Comparison of ENCODE assay signal across 15 cellular contexts in genomic region chr5:178368278-178368677, GRCh38.
"Had no signal": no experiment of that assay in that cellular context is flagged by ENCODE, and none has a peak within 500 bp of the region (broad histone marks: within the 10 kb centered on the region; RNA-seq: fewer than 3 reads in every experiment).

No MANE protein-coding gene starts in this region.

- DNase-seq: activated B cell treated with CpG ODN at 0.5 μM for 24 hours; activated CD4-positive, alpha-beta T cell treated with anti-CD3 and anti-CD28 coated beads for 48 hours; activated naive CD4-positive, alpha-beta T cell treated with Interleukin-2 at 50 U/mL for 16 hours; dorsolateral prefrontal cortex; endodermal cell; left colon; midbrain; retina; T-helper 17 cell had no signal

- H3K4me3 ChIP-seq: dorsolateral prefrontal cortex, gastroesophageal sphincter, lung had no signal

- H3K27ac Mint-ChIP-seq: activated B cell treated with CpG ODN at 0.5 μM for 24 hours; activated T-helper 1 cell treated with anti-CD3 and anti-CD28 coated beads, Interleukin-12 subunit alpha, Interleukin-12 subunit beta, Interleukin-2, Interleukin-4 antibody, amounts not matched to agents 30 ng/mL and 10 ng/mL and 1 ng/mL, durations not matched to agents 14 hours and 24 hours and 36 hours; endodermal cell; stimulated activated memory B cell treated with anti-CD40 and anti-IgM and Interleukin-4, amounts not matched to agents 10 μg/mL and 1 μg/mL and 100 μg/mL, for 72 hours; T-helper 17 cell had no signal

- H3K4me1 Mint-ChIP-seq: activated B cell treated with CpG ODN at 0.5 μM for 24 hours; stimulated activated memory B cell treated with anti-CD40 and anti-IgM and Interleukin-4, amounts not matched to agents 10 μg/mL and 1 μg/mL and 100 μg/mL, for 72 hours; T-helper 17 cell had no signal

- H3K36me3 ChIP-seq: gastroesophageal sphincter, neutrophil had no signal

- H3K9me3 ChIP-seq: gastroesophageal sphincter, neutrophil had no signal

- H3K36me3 Mint-ChIP-seq: stimulated activated memory B cell treated with anti-CD40 and anti-IgM and Interleukin-4, amounts not matched to agents 10 μg/mL and 1 μg/mL and 100 μg/mL, for 72 hours had no signal

- H3K27me3 ChIP-seq: dorsolateral prefrontal cortex, neutrophil had no signal

- FAIRE-seq: TTC549 had no signal

- H3K9me3 Mint-ChIP-seq: activated T-helper 1 cell treated with anti-CD3 and anti-CD28 coated beads, Interleukin-12 subunit alpha, Interleukin-12 subunit beta, Interleukin-2, Interleukin-4 antibody, amounts not matched to agents 30 ng/mL and 10 ng/mL and 1 ng/mL, durations not matched to agents 14 hours and 24 hours and 36 hours had no signal

- H3K4me3 Mint-ChIP-seq: activated B cell treated with CpG ODN at 0.5 μM for 24 hours; activated T-helper 1 cell treated with anti-CD3 and anti-CD28 coated beads, Interleukin-12 subunit alpha, Interleukin-12 subunit beta, Interleukin-2, Interleukin-4 antibody, amounts not matched to agents 30 ng/mL and 10 ng/mL and 1 ng/mL, durations not matched to agents 14 hours and 24 hours and 36 hours; endodermal cell; stimulated activated memory B cell treated with anti-CD40 and anti-IgM and Interleukin-4, amounts not matched to agents 10 μg/mL and 1 μg/mL and 100 μg/mL, for 72 hours; T-helper 17 cell had no signal

- H3K27ac ChIP-seq: dorsolateral prefrontal cortex, gastroesophageal sphincter, neutrophil had no signal

- ATAC-seq: gastroesophageal sphincter; left colon; stimulated activated memory B cell treated with anti-CD40 and anti-IgM and Interleukin-4, amounts not matched to agents 10 μg/mL and 1 μg/mL and 100 μg/mL, for 72 hours; T-helper 17 cell had no signal
